ENCODE assay signal across 12 cellular contexts in genomic region chr19:18500376-18500775, GRCh38. TPM values are rescaled to one million over a fixed set of nuclear protein-coding genes. Genes with fewer than 3 reads are reported as not detected.
DNase-seq lines count a peak whose midpoint lies in the region; ATAC-seq and TF ChIP-seq lines count a peak whose summit lies in the region.
"Had no signal": no experiment of that assay in that cellular context is flagged by ENCODE, and none has a peak within 500 bp of the region (broad histone marks: within the 10 kb centered on the region; RNA-seq: fewer than 3 reads in every experiment).

No MANE protein-coding gene starts in this region.

- H2BK20ac ChIP-seq in H9 (ENCODE audit: low read depth, low read length, poor library complexity, severe bottlenecking): no peak overlapping the region

- H4K91ac ChIP-seq in H9 (ENCODE audit: insufficient read length, low read depth, low read length): no peak overlapping the region

- no peak overlapping the region for H2BK120ac ChIP-seq in H9 (ENCODE audit: low read depth, low read length, poor library complexity, severe bottlenecking)

- DNase-seq in H9 (no peak), left ventricle myocardium inferior (peak; percentile 43), NCI-H345 (lab: John Stamatoyannopoulos, UW) (no peak)
- DNase-seq in activated CD8-positive, alpha-beta T cell treated with anti-CD3 and anti-CD28 coated beads, Interleukin-2, amount 10 ng/mL, durations not matched to agents 7 days and 5 days: no peak
- DNase-seq in NK-92 treated with Interleukin-12 subunit alpha and Interleukin-12 subunit beta, amount 100 ng/mL, for 24 hours (lab: John Stamatoyannopoulos, UW): no peak
- DNase-seq: erythroblast; NCI-H1048; NCI-H526 treated with DMSO at 0.1 percent for 48 hours; stimulated activated CD4-positive, alpha-beta T cell treated with anti-CD3 and anti-CD28 coated beads, Interleukin-4, amount 100 ng/mL, for 24 hours had no signal

- H4K5ac ChIP-seq in H9 (ENCODE audit: insufficient read length, low read depth, low read length): no peak overlapping the region

- H3K4me1 Mint-ChIP-seq in H9: peaks cover 18% of the 10 kb centered on the region in 2 experiments
- H3K4me1 Mint-ChIP-seq in activated CD8-positive, alpha-beta T cell treated with anti-CD3 and anti-CD28 coated beads, Interleukin-2, amount 10 ng/mL, durations not matched to agents 7 days and 5 days (ENCODE audit: low read depth): peaks cover 92% of the 10 kb centered on the region

- TF ChIP-seq CTCF in H9 (conservative IDR thresholded peaks at IDR 0.05): no peak
- no peak for TF ChIP-seq CTCF in left ventricle myocardium inferior (IDR thresholded peaks at IDR 0.05; ENCODE audit: borderline replicate concordance)

- no peaks in the 10 kb centered on the region for H3K9me3 Mint-ChIP-seq in H9
- no peaks in the 10 kb centered on the region for H3K9me3 Mint-ChIP-seq in activated CD8-positive, alpha-beta T cell treated with anti-CD3 and anti-CD28 coated beads, Interleukin-2, amount 10 ng/mL, durations not matched to agents 7 days and 5 days (ENCODE audit: insufficient read depth)
- H3K9me3 Mint-ChIP-seq: stimulated activated naive CD8-positive, alpha-beta T cell treated with anti-CD3 and anti-CD28 coated beads, Interleukin-15, Interleukin-2, amounts not matched to agents 100 ng/mL and 50 ng/mL, for 24 hours had no signal

- no peak overlapping the region for H3K27ac ChIP-seq in H9 (ENCODE audit: insufficient read length, low read depth, low read length)
- peak overlapping the region; percentile 94 for H3K27ac ChIP-seq in left ventricle myocardium inferior (replicated peaks)
- peak overlapping the region; percentile 18 for H3K27ac ChIP-seq in subcutaneous abdominal adipose tissue (ENCODE audit: low read depth, low read length)

- POLR2A ChIA-PET in activated CD8-positive, alpha-beta T cell treated with anti-CD3 and anti-CD28 coated beads, Interleukin-2, amount 10 ng/mL, durations not matched to agents 7 days and 5 days (lab: Charles Lee): no interaction called here

- H3K9ac ChIP-seq in H9 (ENCODE audit: extremely low read depth, insufficient read length, low read length) (no peak overlapping the region), subcutaneous abdominal adipose tissue (ENCODE audit: low read length in 5 of 5) (peak overlapping the region in 2 of 5 donors; percentile 9 to 41)

- peaks cover 2% of the 10 kb centered on the region; the same call in 1 of the 2 replicates for H3K79me2 ChIP-seq in H9 (ENCODE audit: insufficient read depth, low read length)

- H2BK15ac ChIP-seq in H9 (ENCODE audit: low read depth, low read length): no peak overlapping the region

- H2BK5ac ChIP-seq in H9 (ENCODE audit: insufficient read length, low read length): no peak overlapping the region

- H3K27me3 ChIP-seq in H9 (ENCODE audit: insufficient read depth, low read length) (no peaks in the 10 kb centered on the region), left ventricle myocardium inferior (ENCODE audit: low read depth) (no peaks in the 10 kb centered on the region), subcutaneous abdominal adipose tissue (ENCODE audit: control insufficient read depth in 5 of 5, insufficient read depth in 4 of 5, low read length in 5 of 5) (no peaks in the 10 kb centered on the region)

- intact Hi-C loops in left ventricle myocardium inferior (cut with micrococcal nuclease): no loop called here

- H3K23ac ChIP-seq in H9 (ENCODE audit: insufficient read length, low read depth, low read length): no peak overlapping the region

- H3K79me1 ChIP-seq in H9 (ENCODE audit: insufficient read depth, low read depth, low read length, poor library complexity, severe bottlenecking): peaks cover 3% of the 10 kb centered on the region

- CTCF ChIA-PET in activated CD8-positive, alpha-beta T cell treated with anti-CD3 and anti-CD28 coated beads, Interleukin-2, amount 10 ng/mL, durations not matched to agents 7 days and 5 days (lab: Charles Lee): no interaction called here

- no peak overlapping the region for H2BK12ac ChIP-seq in H9 (ENCODE audit: insufficient read length, low read depth, low read length)

- H3K4ac ChIP-seq in H9 (ENCODE audit: low read depth, low read length): no peak overlapping the region

- no peaks in the 10 kb centered on the region for H3K23me2 ChIP-seq in H9 (ENCODE audit: insufficient read length, low read depth, low read length, poor library complexity, severe bottlenecking)

- no peak overlapping the region for H3K14ac ChIP-seq in H9 (ENCODE audit: insufficient read depth, low read length)

- H3K4me3 Mint-ChIP-seq in H9: no peak overlapping the region
- H3K4me3 Mint-ChIP-seq in activated CD8-positive, alpha-beta T cell treated with anti-CD3 and anti-CD28 coated beads, Interleukin-2, amount 10 ng/mL, durations not matched to agents 7 days and 5 days: no peak overlapping the region
- H3K4me3 Mint-ChIP-seq: stimulated activated naive CD8-positive, alpha-beta T cell treated with anti-CD3 and anti-CD28 coated beads, Interleukin-15, Interleukin-2, amounts not matched to agents 100 ng/mL and 50 ng/mL, for 24 hours had no signal

- H3K9me3 ChIP-seq in H9 (ENCODE audit: control insufficient read depth, low read depth, low read length) (no peaks in the 10 kb centered on the region), left ventricle myocardium inferior (replicated peaks) (no peaks in the 10 kb centered on the region), subcutaneous abdominal adipose tissue (ENCODE audit: control insufficient read depth in 5 of 5, low read length in 5 of 5) (no peaks in the 10 kb centered on the region)

- H3K4me2 ChIP-seq in H9 (ENCODE audit: insufficient read depth, insufficient read length, low read length): no peak overlapping the region

- WGBS in H9 (ENCODE audit: extremely low coverage, insufficient read length, low lambda C conversion rate): no CpG with 5 or more reads among the region's 7 CpGs

- no peak overlapping the region for H3T11ph ChIP-seq in H9 (ENCODE audit: low read length)

- no peak overlapping the region for H3K18ac ChIP-seq in H9 (ENCODE audit: insufficient read length, low read depth, low read length)

- no peaks in the 10 kb centered on the region; the same call in 1 of the 2 replicates for H3K27me3 Mint-ChIP-seq in H9 (ENCODE audit: low read depth)
- H3K27me3 Mint-ChIP-seq in activated CD8-positive, alpha-beta T cell treated with anti-CD3 and anti-CD28 coated beads, Interleukin-2, amount 10 ng/mL, durations not matched to agents 7 days and 5 days (ENCODE audit: low read depth): no peaks in the 10 kb centered on the region
- H3K27me3 Mint-ChIP-seq: stimulated activated naive CD8-positive, alpha-beta T cell treated with anti-CD3 and anti-CD28 coated beads, Interleukin-15, Interleukin-2, amounts not matched to agents 100 ng/mL and 50 ng/mL, for 24 hours had no signal

- peak overlapping the region in 2 of 3 experiments; percentile 46 to 49; a peak in 2 of 7 replicates for H3K27ac Mint-ChIP-seq in H9
- H3K27ac Mint-ChIP-seq in activated CD8-positive, alpha-beta T cell treated with anti-CD3 and anti-CD28 coated beads, Interleukin-2, amount 10 ng/mL, durations not matched to agents 7 days and 5 days: peak overlapping the region; percentile 34
- H3K27ac Mint-ChIP-seq: stimulated activated naive CD8-positive, alpha-beta T cell treated with anti-CD3 and anti-CD28 coated beads, Interleukin-15, Interleukin-2, amounts not matched to agents 100 ng/mL and 50 ng/mL, for 24 hours had no signal

- H3K4me1 ChIP-seq in H9 (ENCODE audit: insufficient read depth, low read length) (0 out of 2 replicates have a peak, but pooled peaks cover 2% of the 10 kb centered on the region), left ventricle myocardium inferior (peaks cover 99% of the 10 kb centered on the region), subcutaneous abdominal adipose tissue (ENCODE audit: control insufficient read depth in 5 of 5, insufficient read depth in 5 of 5, low read length in 5 of 5) (peaks cover 20 to 90% (median 72%) of the 10 kb centered on the region in 5 donors)

- no peak for ATAC-seq in activated CD8-positive, alpha-beta T cell treated with anti-CD3 and anti-CD28 coated beads, Interleukin-2, amount 10 ng/mL, durations not matched to agents 7 days and 5 days
- ATAC-seq in GM18861 (IDR thresholded peaks at IDR 0.05; ENCODE audit: unreplicated experiment): no peak

- no peak overlapping the region for H2AK5ac ChIP-seq in H9 (ENCODE audit: insufficient read length, low read length)

- no peak overlapping the region for H4K8ac ChIP-seq in H9 (replicated peaks; ENCODE audit: insufficient read length, low read depth, low read length)

- no peak overlapping the region for H2AFZ ChIP-seq in H9 (ENCODE audit: low read length)

- no peak overlapping the region for H3K56ac ChIP-seq in H9 (ENCODE audit: insufficient read length, low read depth, low read length)

- no peaks in the 10 kb centered on the region for H3K36me3 Mint-ChIP-seq in H9 (ENCODE audit: insufficient read depth in 1 of 3, low read depth in 3 of 3)
- H3K36me3 Mint-ChIP-seq in activated CD8-positive, alpha-beta T cell treated with anti-CD3 and anti-CD28 coated beads, Interleukin-2, amount 10 ng/mL, durations not matched to agents 7 days and 5 days (ENCODE audit: low read depth): no peaks in the 10 kb centered on the region

- peaks cover 3% of the 10 kb centered on the region for H4K20me1 ChIP-seq in H9 (ENCODE audit: control insufficient read depth, insufficient read depth, insufficient read length)

- peak overlapping the region; percentile 17 for H3K4me3 ChIP-seq in left ventricle myocardium inferior
- H3K4me3 ChIP-seq in subcutaneous abdominal adipose tissue (ENCODE audit: low read depth in 1 of 5, low read length in 5 of 5): no peak overlapping the region

- no peaks in the 10 kb centered on the region for H3K36me3 ChIP-seq in left ventricle myocardium inferior
- H3K36me3 ChIP-seq in subcutaneous abdominal adipose tissue (ENCODE audit: control insufficient read depth in 5 of 5, insufficient read depth in 5 of 5, low read length in 5 of 5): no peaks in the 10 kb centered on the region

RNA-seq across cellular contexts. Expression of gene ELL, which starts 21.5 kb away (rescaled TPM):
- total RNA-seq in H9 (2021) (15.5 and 17.0 TPM in 2 replicates), left ventricle myocardium inferior (7.9 TPM)
- total RNA-seq in activated CD8-positive, alpha-beta T cell treated with anti-CD3 and anti-CD28 coated beads, Interleukin-2, amount 10 ng/mL, durations not matched to agents 7 days and 5 days: 10 to 100 TPM; 20.8 to 22.3 TPM

RNA-seq across cellular contexts. Expression of gene FKBP8, which starts 43.0 kb away (rescaled TPM):
- 308 and 310 TPM in 2 replicates for total RNA-seq in H9 (2021)
- 100 to 1,000 TPM; 245 to 247 TPM for total RNA-seq in activated CD8-positive, alpha-beta T cell treated with anti-CD3 and anti-CD28 coated beads, Interleukin-2, amount 10 ng/mL, durations not matched to agents 7 days and 5 days
- 153 TPM for total RNA-seq in left ventricle myocardium inferior

RNA-seq across cellular contexts. Expression of gene KXD1, which starts 57.3 kb away (rescaled TPM):
- 138 and 143 TPM in 2 replicates for total RNA-seq in H9 (2021)
- total RNA-seq in activated CD8-positive, alpha-beta T cell treated with anti-CD3 and anti-CD28 coated beads, Interleukin-2, amount 10 ng/mL, durations not matched to agents 7 days and 5 days: 100 to 1,000 TPM; 101 to 108 TPM
- total RNA-seq in left ventricle myocardium inferior: 52.0 TPM
